9 cellular contexts compared by ENCODE assay signal in the genomic region with DNA sequence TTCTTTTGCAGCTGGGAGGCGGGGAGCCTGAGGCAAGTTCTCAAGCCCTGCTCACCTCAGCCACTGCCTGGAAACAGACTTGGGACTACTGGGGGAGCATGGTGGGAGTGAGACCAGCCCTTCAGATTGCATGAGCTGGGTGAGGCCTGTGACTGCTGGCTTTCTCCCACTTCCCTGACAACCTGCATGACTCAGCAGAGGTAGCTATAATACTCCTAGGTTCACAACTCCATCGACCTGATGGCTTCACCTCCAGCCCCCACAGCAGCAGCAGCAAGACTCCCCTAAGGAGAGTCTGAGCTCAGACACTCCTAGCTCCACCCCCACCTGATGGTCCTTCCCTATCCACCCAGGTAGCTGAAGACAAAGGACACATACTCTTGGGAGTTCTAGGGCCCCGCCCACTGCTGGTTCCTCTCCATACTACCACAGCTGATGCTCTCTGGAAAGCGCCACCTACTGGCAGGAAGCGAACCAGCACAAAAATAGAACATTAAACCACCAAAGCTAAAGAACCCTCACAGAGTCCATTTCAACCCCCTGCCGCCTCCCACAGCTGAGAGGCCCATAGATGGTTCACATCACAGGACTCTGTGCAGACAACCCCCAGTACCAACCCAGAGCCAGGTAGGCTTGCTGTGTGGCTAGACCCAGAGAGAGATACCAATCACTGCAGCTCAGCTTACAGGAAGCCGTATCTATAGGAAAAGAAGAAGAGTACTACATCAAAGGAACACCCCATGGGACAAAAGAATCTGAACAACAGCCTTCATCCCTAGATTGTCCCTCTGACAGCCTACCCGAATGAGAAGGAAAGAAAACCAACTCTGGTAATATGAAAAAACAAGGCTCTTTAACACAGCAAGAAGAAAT.
DNase-seq lines count a peak whose midpoint lies in the region; ATAC-seq, FAIRE-seq and TF ChIP-seq lines count a peak whose summit lies in the region.
"Had no signal": no experiment of that assay in that cellular context is flagged by ENCODE, and none has a peak within 500 bp of the region (broad histone marks: within the 10 kb centered on the region; RNA-seq: fewer than 3 reads in every experiment).

No MANE protein-coding gene starts in this region.

- peak in 1 of 7 experiments; percentile 17 for TF ChIP-seq CTCF in stomach (IDR thresholded peaks at IDR 0.05)

- DNase-seq in GM18507 (ENCODE audit: extremely low spot score, insufficient read length, low read depth) (no peak), NCI-H2171 treated with DMSO at 0.1 percent for 48 hours (lab: John Stamatoyannopoulos, UW) (peak; percentile 30), iPS DF 6.9 (ENCODE audit: low read depth, low spot score) (peak; percentile 74), stomach (peak; percentile 31), OCI-M2 (lab: John Stamatoyannopoulos, UW; ENCODE audit: unreplicated experiment) (no peak), NCI-H1092 (lab: John Stamatoyannopoulos, UW) (no peak), cortex of kidney (lab: John Stamatoyannopoulos, UW) (no peak)
- peak; percentile 38 to 43 for DNase-seq in activated T-cell treated with anti-CD3 and anti-CD28 coated beads, Interleukin-2, amount 50 U/mL, for 72 hours

- no peaks in the 10 kb centered on the region for H3K27me3 Mint-ChIP-seq in activated T-cell treated with anti-CD3 and anti-CD28 coated beads, Interleukin-2, amount 50 U/mL, for 72 hours (ENCODE audit: low read depth)
- H3K27me3 Mint-ChIP-seq: activated naive CD4-positive, alpha-beta T cell treated with anti-CD3 and anti-CD28 coated beads, Interleukin-2, amount 50 U/mL, for 24 hours had no signal

- no peaks in the 10 kb centered on the region; the same call in 1 of the 2 replicates for H3K9me3 ChIP-seq in iPS DF 6.9 (ENCODE audit: control insufficient read depth, insufficient read depth, low read length)
- peaks cover 0 to 13% (median 9%) of the 10 kb centered on the region in 4 donors for H3K9me3 ChIP-seq in stomach

- H3K4me3 ChIP-seq in iPS DF 6.9 (ENCODE audit: low read length) (no peak overlapping the region), stomach (no peak overlapping the region)

- peaks cover 12% of the 10 kb centered on the region for H3K4me1 Mint-ChIP-seq in activated T-cell treated with anti-CD3 and anti-CD28 coated beads, Interleukin-2, amount 50 U/mL, for 72 hours (ENCODE audit: low read depth)

- H3K27ac ChIP-seq in iPS DF 6.9 (ENCODE audit: low read length) (no peak overlapping the region), stomach (no peak overlapping the region)

- H3K36me3 ChIP-seq in iPS DF 6.9 (ENCODE audit: control insufficient read depth, insufficient read depth, low read length) = no peaks in the 10 kb centered on the region
- peaks cover 0 to 5% (median 0%) of the 10 kb centered on the region in 4 donors for H3K36me3 ChIP-seq in stomach

- TF ChIP-seq POLR2A in stomach (IDR thresholded peaks at IDR 0.05) = no peak

- peaks cover 10 to 27% of the 10 kb centered on the region in 2 donors for H3K9me3 Mint-ChIP-seq in activated T-cell treated with anti-CD3 and anti-CD28 coated beads, Interleukin-2, amount 50 U/mL, for 72 hours

- no peak for TF ChIP-seq EP300 in stomach (IDR thresholded peaks at IDR 0.05)

- peaks cover 26 to 44% of the 10 kb centered on the region in 2 donors for H3K36me3 Mint-ChIP-seq in activated T-cell treated with anti-CD3 and anti-CD28 coated beads, Interleukin-2, amount 50 U/mL, for 72 hours (ENCODE audit: insufficient read depth in 2 of 2)

- ATAC-seq in activated T-cell treated with anti-CD3 and anti-CD28 coated beads, Interleukin-2, amount 50 U/mL, for 72 hours (replicated peaks in 1 of 2) = no peak

- no peaks in the 10 kb centered on the region for H3K4me1 ChIP-seq in iPS DF 6.9 (ENCODE audit: control insufficient read depth, insufficient read depth, low read length)
- no peaks in the 10 kb centered on the region for H3K4me1 ChIP-seq in stomach

- no peaks in the 10 kb centered on the region for H3K27me3 ChIP-seq in iPS DF 6.9 (ENCODE audit: control insufficient read depth, insufficient read depth, low read length)
- H3K27me3 ChIP-seq in stomach = no peaks in the 10 kb centered on the region

- intact Hi-C loops in stomach (cut with DNase I; ENCODE audit: low total_unique reads) = no loop called here

- no peak overlapping the region for H3K4me3 Mint-ChIP-seq in activated T-cell treated with anti-CD3 and anti-CD28 coated beads, Interleukin-2, amount 50 U/mL, for 72 hours
- H3K4me3 Mint-ChIP-seq: activated naive CD4-positive, alpha-beta T cell treated with anti-CD3 and anti-CD28 coated beads, Interleukin-2, amount 50 U/mL, for 24 hours had no signal

- H3K27ac Mint-ChIP-seq in activated T-cell treated with anti-CD3 and anti-CD28 coated beads, Interleukin-2, amount 50 U/mL, for 72 hours = peak overlapping the region; percentile 29
- H3K27ac Mint-ChIP-seq: activated naive CD4-positive, alpha-beta T cell treated with anti-CD3 and anti-CD28 coated beads, Interleukin-2, amount 50 U/mL, for 24 hours had no signal

- no CpG with 5 or more reads among the region's 8 CpGs for WGBS in iPS DF 6.9 (ENCODE audit: insufficient coverage, insufficient read length)
- 68 to 79% (median 75%) methylated on average over 7 to 8 of the region's 8 CpGs for WGBS in stomach, 5 donors

- FAIRE-seq in GM18507 (lab: Jason Lieb, UNC) = peak; percentile 71

Comparison
In these comparisons a context has a peak if more than half of its experiments do, and no peak if none do; other contexts are left out.
1. DNase-seq: peak in NCI-H2171 treated with DMSO at 0.1 percent for 48 hours (single experiment), activated T-cell treated with anti-CD3 and anti-CD28 coated beads, Interleukin-2, amount 50 U/mL, for 72 hours (2 of 2), iPS DF 6.9 (single experiment) and stomach (single experiment); none in GM18507 (single experiment), OCI-M2 (single experiment), NCI-H1092 (single experiment) and cortex of kidney (single experiment).